ENCODE assay signal across 8 cellular contexts in the genomic region with DNA sequence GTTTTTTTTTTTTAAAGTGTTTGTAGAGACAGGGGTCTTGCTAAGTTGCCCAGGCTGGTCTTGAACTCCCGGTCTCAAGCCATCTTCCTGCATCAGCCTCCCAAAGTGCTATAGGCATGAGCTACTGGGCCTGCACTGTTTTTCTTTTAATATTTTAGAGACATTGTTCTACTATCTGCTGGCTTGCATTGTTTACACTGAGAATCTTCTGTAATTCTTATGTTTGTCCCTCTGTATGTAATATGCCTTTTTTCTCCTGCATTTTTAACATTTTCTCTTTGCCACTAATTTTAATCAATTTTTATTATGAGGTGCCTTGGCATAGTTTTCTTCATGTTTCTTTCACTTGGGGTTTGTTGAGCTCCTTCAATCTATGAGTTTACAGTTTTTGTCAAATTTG.
"Had no signal": no experiment of that assay in that cellular context is flagged by ENCODE, and none has a peak within 500 bp of the region (broad histone marks: within the 10 kb centered on the region; RNA-seq: fewer than 3 reads in every experiment).

No MANE protein-coding gene starts in this region.

- DNase-seq: GDM1, GF-D8 had no signal

- ATAC-seq: GM12878 had no signal

- FAIRE-seq: G401.6, GM12878, GM12891, GM12892, GM18507, GM19239 had no signal

- H3K4me3 ChIP-seq: GM12878 had no signal
